14 cellular contexts compared by ENCODE assay signal in the genomic region with DNA sequence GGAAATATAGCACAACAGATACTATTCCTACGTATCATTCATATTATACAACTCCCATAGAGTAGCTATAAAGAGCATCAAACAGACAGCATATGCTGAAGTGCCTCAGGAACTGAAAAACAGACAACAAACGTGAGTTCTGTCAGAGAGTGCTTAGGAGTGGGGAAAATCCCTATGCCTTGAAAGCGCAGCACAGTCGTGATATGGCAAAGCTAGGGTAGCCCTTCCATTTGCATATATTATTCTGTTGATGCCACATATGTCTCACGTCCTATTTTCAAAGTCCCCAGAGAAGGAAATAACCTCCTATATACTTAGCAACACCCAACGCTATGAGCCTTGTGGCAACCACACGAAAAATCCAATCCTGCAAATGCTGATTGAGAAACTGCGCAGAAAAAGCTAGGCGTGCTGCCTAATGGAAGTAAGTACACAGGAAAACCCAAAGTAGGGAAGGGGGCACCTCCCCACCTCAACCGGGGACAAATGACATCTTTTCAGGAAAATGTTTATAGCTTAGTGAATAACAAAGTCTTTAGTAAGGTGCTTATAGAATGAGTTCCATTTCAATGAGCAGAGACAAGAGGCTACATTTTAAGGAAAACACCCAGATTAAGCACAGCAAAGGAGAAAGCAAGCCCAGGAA.
DNase-seq lines count a peak whose midpoint lies in the region; ATAC-seq lines count a peak whose summit lies in the region.
"Had no signal": no experiment of that assay in that cellular context is flagged by ENCODE, and none has a peak within 500 bp of the region (broad histone marks: within the 10 kb centered on the region; RNA-seq: fewer than 3 reads in every experiment).

No MANE protein-coding gene starts in this region.

- peak overlapping the region; percentile 42 for H3K4me3 Mint-ChIP-seq in activated CD4-positive, alpha-beta T cell treated with anti-CD3 and anti-CD28 coated beads, Interleukin-2, amount 10 ng/mL, durations not matched to agents 24 days and 14 days
- H3K4me3 Mint-ChIP-seq in activated CD4-positive, alpha-beta T cell treated with anti-CD3 and anti-CD28 coated beads, Interleukin-2, amount 10 ng/mL, durations not matched to agents 7 days and 5 days: no peak overlapping the region
- H3K4me3 Mint-ChIP-seq in stimulated activated naive CD8-positive, alpha-beta T cell treated with anti-CD3 and anti-CD28 coated beads, Interleukin-15, amount 100 ng/mL, for 72 hours: peak overlapping the region; percentile 49 to 65
- H3K4me3 Mint-ChIP-seq: activated CD4-positive, alpha-beta memory T cell treated with anti-CD3 and anti-CD28 coated beads for 36 hours; activated naive CD8-positive, alpha-beta T cell; type B pancreatic cell had no signal

- peak overlapping the region; percentile 94 for H3K27ac Mint-ChIP-seq in activated CD4-positive, alpha-beta T cell treated with anti-CD3 and anti-CD28 coated beads, Interleukin-2, amount 10 ng/mL, durations not matched to agents 24 days and 14 days
- H3K27ac Mint-ChIP-seq in activated CD4-positive, alpha-beta T cell treated with anti-CD3 and anti-CD28 coated beads, Interleukin-2, amount 10 ng/mL, durations not matched to agents 7 days and 5 days: no peak overlapping the region
- peak overlapping the region; percentile 52 to 84 for H3K27ac Mint-ChIP-seq in stimulated activated naive CD8-positive, alpha-beta T cell treated with anti-CD3 and anti-CD28 coated beads, Interleukin-15, amount 100 ng/mL, for 72 hours
- H3K27ac Mint-ChIP-seq: activated CD4-positive, alpha-beta memory T cell treated with anti-CD3 and anti-CD28 coated beads for 36 hours; activated naive CD8-positive, alpha-beta T cell; type B pancreatic cell had no signal

- intact Hi-C loops in activated CD4-positive, alpha-beta T cell treated with anti-CD3 and anti-CD28 coated beads, Interleukin-2, amount 10 ng/mL, durations not matched to agents 24 days and 14 days (cut with micrococcal nuclease): loop anchor here (1.0 kb wide), 1 partner anchor 12 kb away; no protein-coding TSS in a partner anchor

- no peaks in the 10 kb centered on the region for H3K36me3 Mint-ChIP-seq in activated CD4-positive, alpha-beta T cell treated with anti-CD3 and anti-CD28 coated beads, Interleukin-2, amount 10 ng/mL, durations not matched to agents 24 days and 14 days (ENCODE audit: low read depth)
- H3K36me3 Mint-ChIP-seq in activated CD4-positive, alpha-beta T cell treated with anti-CD3 and anti-CD28 coated beads, Interleukin-2, amount 10 ng/mL, durations not matched to agents 7 days and 5 days (ENCODE audit: low read depth): no peaks in the 10 kb centered on the region
- H3K36me3 Mint-ChIP-seq: activated CD4-positive, alpha-beta memory T cell treated with anti-CD3 and anti-CD28 coated beads for 36 hours; activated naive CD8-positive, alpha-beta T cell; type B pancreatic cell had no signal

- peaks cover 6% of the 10 kb centered on the region for H3K9me3 Mint-ChIP-seq in activated CD4-positive, alpha-beta T cell treated with anti-CD3 and anti-CD28 coated beads, Interleukin-2, amount 10 ng/mL, durations not matched to agents 24 days and 14 days
- H3K9me3 Mint-ChIP-seq in activated CD4-positive, alpha-beta T cell treated with anti-CD3 and anti-CD28 coated beads, Interleukin-2, amount 10 ng/mL, durations not matched to agents 7 days and 5 days: peaks cover 2% of the 10 kb centered on the region
- H3K9me3 Mint-ChIP-seq in stimulated activated naive CD8-positive, alpha-beta T cell treated with anti-CD3 and anti-CD28 coated beads, Interleukin-15, amount 100 ng/mL, for 72 hours: peaks cover 0 to 10% of the 10 kb centered on the region in 2 donors
- H3K9me3 Mint-ChIP-seq: activated CD4-positive, alpha-beta memory T cell treated with anti-CD3 and anti-CD28 coated beads for 36 hours had no signal

- peak; percentile 57 for ATAC-seq in GM21786 (IDR thresholded peaks at IDR 0.05; ENCODE audit: unreplicated experiment)
- peak; percentile 58 for ATAC-seq in HG03354 (IDR thresholded peaks at IDR 0.05; ENCODE audit: poor library complexity, severe bottlenecking, unreplicated experiment)
- peak; percentile 78 for ATAC-seq in stimulated activated naive CD8-positive, alpha-beta T cell treated with anti-CD3 and anti-CD28 coated beads, Interleukin-15, amount 100 ng/mL, for 72 hours

- CTCF ChIA-PET in activated CD4-positive, alpha-beta T cell treated with anti-CD3 and anti-CD28 coated beads, Interleukin-2, amount 10 ng/mL, durations not matched to agents 7 days and 5 days (lab: Charles Lee): interaction anchor here (0.6 to 1.1 kb wide), 2 partner anchors 15 to 335 kb away, joined by 3 read pairs; no protein-coding TSS in a partner anchor

- peak; percentile 51 for DNase-seq in activated CD4-positive, alpha-beta T cell treated with anti-CD3 and anti-CD28 coated beads, Interleukin-2, amount 10 ng/mL, durations not matched to agents 24 days and 14 days
- DNase-seq in activated CD4-positive, alpha-beta T cell treated with anti-CD3 and anti-CD28 coated beads, Interleukin-2, amount 10 ng/mL, durations not matched to agents 7 days and 5 days: no peak
- peak in 1 of 2 donors; percentile 28 for DNase-seq in stimulated activated naive CD8-positive, alpha-beta T cell treated with anti-CD3 and anti-CD28 coated beads, Interleukin-15, amount 100 ng/mL, for 72 hours
- DNase-seq in foreskin melanocyte (no peak), AML-193 (lab: John Stamatoyannopoulos, UW) (no peak)
- DNase-seq in stimulated activated CD4-positive, alpha-beta T cell treated with anti-CD3 and anti-CD28 coated beads, Interleukin-1b, Interleukin-23, amount 100 ng/mL, for 48 hours: no peak
- DNase-seq: activated CD4-positive, alpha-beta memory T cell treated with anti-CD3 and anti-CD28 coated beads for 36 hours; Caco-2; spleen; T-helper 2 cell had no signal

- POLR2A ChIA-PET in activated CD4-positive, alpha-beta T cell treated with anti-CD3 and anti-CD28 coated beads, Interleukin-2, amount 10 ng/mL, durations not matched to agents 7 days and 5 days (lab: Charles Lee): no interaction called here

- no peaks in the 10 kb centered on the region for H3K27me3 Mint-ChIP-seq in activated CD4-positive, alpha-beta T cell treated with anti-CD3 and anti-CD28 coated beads, Interleukin-2, amount 10 ng/mL, durations not matched to agents 24 days and 14 days
- peaks cover 5% of the 10 kb centered on the region for H3K27me3 Mint-ChIP-seq in activated CD4-positive, alpha-beta T cell treated with anti-CD3 and anti-CD28 coated beads, Interleukin-2, amount 10 ng/mL, durations not matched to agents 7 days and 5 days
- H3K27me3 Mint-ChIP-seq in stimulated activated naive CD8-positive, alpha-beta T cell treated with anti-CD3 and anti-CD28 coated beads, Interleukin-15, amount 100 ng/mL, for 72 hours: peaks cover 16% of the 10 kb centered on the region

- peaks cover 25% of the 10 kb centered on the region for H3K4me1 Mint-ChIP-seq in activated CD4-positive, alpha-beta T cell treated with anti-CD3 and anti-CD28 coated beads, Interleukin-2, amount 10 ng/mL, durations not matched to agents 24 days and 14 days
- no peaks in the 10 kb centered on the region for H3K4me1 Mint-ChIP-seq in activated CD4-positive, alpha-beta T cell treated with anti-CD3 and anti-CD28 coated beads, Interleukin-2, amount 10 ng/mL, durations not matched to agents 7 days and 5 days
- H3K4me1 Mint-ChIP-seq in stimulated activated naive CD8-positive, alpha-beta T cell treated with anti-CD3 and anti-CD28 coated beads, Interleukin-15, amount 100 ng/mL, for 72 hours: peaks cover 37% of the 10 kb centered on the region
